ENCODE assay signal across 3 cellular contexts in the genomic region with DNA sequence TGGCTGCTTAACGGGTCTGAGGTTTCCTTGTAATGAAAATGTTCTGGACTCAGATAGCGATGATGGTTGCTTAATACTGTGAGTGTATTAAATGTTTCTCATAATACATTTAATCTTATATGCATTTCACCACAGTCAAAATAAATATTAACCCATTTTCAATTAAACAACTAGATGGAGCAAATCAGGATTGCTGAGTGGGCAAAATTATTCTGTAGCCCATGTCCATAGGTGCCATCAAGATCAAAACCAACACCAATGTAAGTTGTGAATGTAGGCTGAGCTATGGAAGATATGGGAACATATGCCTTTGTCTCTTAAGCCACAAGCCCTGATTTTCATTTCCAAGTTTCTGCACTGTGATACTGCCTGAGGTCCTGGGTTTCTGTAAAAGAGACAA.
TF ChIP-seq lines count a peak whose summit lies in the region.

No MANE protein-coding gene starts in this region.

TF ChIP-seq in A549, 52 proteins besides CTCF, POLR2A, EP300 and RAD21:
- TF ChIP-seq HDAC2 (IDR thresholded peaks at IDR 0.05): no peak
- no peak for TF ChIP-seq FOSB (CRISPR knock-in tag; IDR thresholded peaks at IDR 0.05)
- peak; percentile 83 for TF ChIP-seq MAFK (IDR thresholded peaks at IDR 0.05; ENCODE audit: partially characterized antibody)

TF ChIP-seq in IMR-90, 13 proteins besides CTCF, POLR2A, EP300 and RAD21:
- TF ChIP-seq RCOR1 (IDR thresholded peaks at IDR 0.05; ENCODE audit: insufficient replicate concordance, low read length) (no peak), MAFK (IDR thresholded peaks at IDR 0.05; ENCODE audit: low read depth, low read length) (peak; percentile 87)
TF ChIP-seq in IMR-90: peak in this region for 1.

TF ChIP-seq in H1, 55 proteins besides CTCF, POLR2A, EP300 and RAD21:
- TF ChIP-seq RFX5 (IDR thresholded peaks at IDR 0.05; ENCODE audit: borderline replicate concordance, low read depth, low read length): no peak
- peak; percentile 71 for TF ChIP-seq MAFK (IDR thresholded peaks at IDR 0.05; ENCODE audit: low read depth, low read length)
